In genomic region chr2:214193943-214194342, GRCh38 we compare ENCODE assay signal across 15 cellular contexts.
DNase-seq lines count a peak whose midpoint lies in the region; TF ChIP-seq lines count a peak whose summit lies in the region.
"Had no signal": no experiment of that assay in that cellular context is flagged by ENCODE, and none has a peak within 500 bp of the region (broad histone marks: within the 10 kb centered on the region; RNA-seq: fewer than 3 reads in every experiment).

No MANE protein-coding gene starts in this region.

- H2BK120ac ChIP-seq in mesenchymal stem cell (ENCODE audit: low read depth, low read length): no peak overlapping the region

- no peak overlapping the region for H2BK12ac ChIP-seq in mesenchymal stem cell (ENCODE audit: low read length in 2 of 2)

- no peak overlapping the region for H2AK5ac ChIP-seq in mesenchymal stem cell (ENCODE audit: low read length, severe bottlenecking)

- TF ChIP-seq CTCF in choroid plexus epithelial cell (conservative IDR thresholded peaks at IDR 0.05; ENCODE audit: low read depth, low read length): no peak

- no peak overlapping the region for H3K14ac ChIP-seq in mesenchymal stem cell (ENCODE audit: low read length in 2 of 2)

- no peak overlapping the region for H3K4me3 ChIP-seq in choroid plexus epithelial cell (ENCODE audit: low read depth, low read length)
- H3K4me3 ChIP-seq in mesenchymal stem cell (ENCODE audit: insufficient read depth in 1 of 2, low read depth in 1 of 2, low read length in 2 of 2): no peak overlapping the region
- H3K4me3 ChIP-seq: heart left ventricle had no signal

- no peak overlapping the region for H3K9ac ChIP-seq in mesenchymal stem cell (ENCODE audit: low read length)

- intact Hi-C loops in posterior cingulate gyrus (cut with DNase I): no loop called here

- H2BK15ac ChIP-seq in mesenchymal stem cell (ENCODE audit: low read depth, poor library complexity, severe bottlenecking): no peak overlapping the region

- no peak overlapping the region for H2BK5ac ChIP-seq in mesenchymal stem cell (ENCODE audit: low read depth, low read length, poor library complexity, severe bottlenecking)

- no peaks in the 10 kb centered on the region for H3K36me3 ChIP-seq in mesenchymal stem cell (ENCODE audit: control insufficient read depth in 1 of 2, insufficient read depth in 2 of 2, low read depth in 1 of 2, low read length in 2 of 2)
- H3K36me3 ChIP-seq: heart left ventricle had no signal

- no peak overlapping the region for H4K91ac ChIP-seq in mesenchymal stem cell (ENCODE audit: low read length)

- WGBS in mesenchymal stem cell: 17% methylated on average over 1 of the region's 1 CpG

- no peaks in the 10 kb centered on the region for H3K27me3 ChIP-seq in mesenchymal stem cell (ENCODE audit: control insufficient read depth in 1 of 2, insufficient read depth in 1 of 2, low read length in 2 of 2)
- H3K27me3 ChIP-seq: heart left ventricle had no signal

- H3K23ac ChIP-seq in mesenchymal stem cell (ENCODE audit: low read length in 2 of 2): no peak overlapping the region

- H3K27ac ChIP-seq in mesenchymal stem cell (ENCODE audit: low read length, poor library complexity, severe bottlenecking): no peak overlapping the region
- H3K27ac ChIP-seq: heart left ventricle had no signal

- no peak overlapping the region for H3K4me2 ChIP-seq in mesenchymal stem cell (ENCODE audit: low read length, poor library complexity, severe bottlenecking)

- H2AFZ ChIP-seq in mesenchymal stem cell (ENCODE audit: low read depth, low read length): no peak overlapping the region

- H3K4ac ChIP-seq in mesenchymal stem cell (ENCODE audit: low read depth in 1 of 2, low read length in 2 of 2): no peak overlapping the region

- H3K79me1 ChIP-seq in mesenchymal stem cell (replicated peaks; ENCODE audit: low read length, poor library complexity, severe bottlenecking): no peaks in the 10 kb centered on the region

- DNase-seq in AG20443 (ENCODE audit: low spot score): peak; percentile 24
- DNase-seq in M059J (ENCODE audit: low read depth): peak; percentile 69
- peak; percentile 12 for DNase-seq in choroid plexus epithelial cell (ENCODE audit: low read depth)
- DNase-seq in mesenchymal stem cell: peak; percentile 42
- DNase-seq in HT-29 (ENCODE audit: low spot score): no peak
- no peak for DNase-seq in NCI-H146 (lab: John Stamatoyannopoulos, UW)
- no peak for DNase-seq in posterior cingulate gyrus
- DNase-seq in NCI-H774 (lab: John Stamatoyannopoulos, UW): no peak
- DNase-seq: activated CD4-positive, CD25-positive, alpha-beta regulatory T cell; activated naive CD8-positive, alpha-beta T cell treated with anti-CD3 and anti-CD28 coated beads, Interleukin-2, amount 10 ng/mL, durations not matched to agents 7 days and 5 days; C1 segment of cervical spinal cord; heart left ventricle; left colon; right cardiac atrium; stimulated activated CD4-positive, alpha-beta T cell treated with anti-CD3 and anti-CD28 coated beads, Interleukin-4, amount 100 ng/mL, for 24 hours had no signal

- H3K18ac ChIP-seq in mesenchymal stem cell (ENCODE audit: low read depth in 1 of 2, low read length in 2 of 2): no peak overlapping the region

- no peaks in the 10 kb centered on the region for H3K9me3 ChIP-seq in mesenchymal stem cell (ENCODE audit: control insufficient read depth, low read length)
- H3K9me3 ChIP-seq: heart left ventricle had no signal

- H4K8ac ChIP-seq in mesenchymal stem cell (ENCODE audit: low read length): no peak overlapping the region

- no peaks in the 10 kb centered on the region for H3K4me1 ChIP-seq in mesenchymal stem cell (ENCODE audit: control insufficient read depth, insufficient read depth, low read depth, low read length)
- H3K4me1 ChIP-seq: heart left ventricle had no signal

Comparison
In these comparisons a context has a peak if more than half of its experiments do, and no peak if none do; other contexts are left out.
1. DNase-seq: peak in AG20443 (single experiment), M059J (single experiment), choroid plexus epithelial cell (single experiment) and mesenchymal stem cell (single experiment); none in HT-29 (single experiment), NCI-H146 (single experiment), posterior cingulate gyrus (0 of 10) and NCI-H774 (single experiment).